Comparison of ENCODE assay signal across 25 cellular contexts in genomic region chr10:99875473-99875872, GRCh38.
"Had no signal": no experiment of that assay in that cellular context is flagged by ENCODE, and none has a peak within 500 bp of the region (broad histone marks: within the 10 kb centered on the region; RNA-seq: fewer than 3 reads in every experiment).

No MANE protein-coding gene starts in this region.

- H3K9me3 ChIP-seq: ascending aorta, esophagus muscularis mucosa, gastrocnemius medialis had no signal

- H3K4me3 ChIP-seq: ascending aorta, dorsolateral prefrontal cortex, esophagus muscularis mucosa, gastrocnemius medialis had no signal

- H3K4me3 Mint-ChIP-seq: activated CD4-positive, alpha-beta memory T cell treated with anti-CD3 and anti-CD28 coated beads for 36 hours; activated CD4-positive, alpha-beta T cell treated with anti-CD3 and anti-CD28 coated beads for 36 hours; activated CD4-positive, alpha-beta T cell treated with anti-CD3 and anti-CD28 coated beads, Interleukin-2, amount 10 ng/mL, durations not matched to agents 24 days and 14 days; activated naive CD4-positive, alpha-beta T cell treated with anti-CD3 and anti-CD28 coated beads, Interleukin-2, amount 10 ng/mL, durations not matched to agents 7 days and 5 days; activated naive CD8-positive, alpha-beta T cell treated with anti-CD3 and anti-CD28 coated beads, Interleukin-2, amount 10 ng/mL, durations not matched to agents 7 days and 5 days; activated T-cell treated with anti-CD3 and anti-CD28 coated beads, Interleukin-2, amount 50 U/mL, for 24 hours; activated T-cell treated with anti-CD3 and anti-CD28 coated beads, Interleukin-2, amount 50 U/mL, for 72 hours; dendritic cell treated with granulocyte-macrophage colony-stimulating factor and Interleukin-4, amounts not matched to agents 40 ng/mL and 50 ng/mL, for 4 days had no signal

- H3K27ac ChIP-seq: ascending aorta, brain microvascular endothelial cell, dorsolateral prefrontal cortex, esophagus muscularis mucosa, foreskin keratinocyte had no signal

- H3K9me3 Mint-ChIP-seq: activated CD4-positive, alpha-beta memory T cell treated with anti-CD3 and anti-CD28 coated beads for 36 hours; activated CD4-positive, alpha-beta T cell treated with anti-CD3 and anti-CD28 coated beads, Interleukin-2, amount 10 ng/mL, durations not matched to agents 24 days and 14 days; activated naive CD4-positive, alpha-beta T cell treated with anti-CD3 and anti-CD28 coated beads, Interleukin-2, amount 10 ng/mL, durations not matched to agents 7 days and 5 days; activated naive CD4-positive, alpha-beta T cell treated with anti-CD3 and anti-CD28 coated beads, Interleukin-2, amount 50 U/mL, for 72 hours; activated naive CD8-positive, alpha-beta T cell treated with anti-CD3 and anti-CD28 coated beads, Interleukin-2, amount 10 ng/mL, durations not matched to agents 7 days and 5 days; activated T-cell treated with anti-CD3 and anti-CD28 coated beads, Interleukin-2, amount 50 U/mL, for 24 hours; activated T-cell treated with anti-CD3 and anti-CD28 coated beads, Interleukin-2, amount 50 U/mL, for 72 hours; dendritic cell treated with granulocyte-macrophage colony-stimulating factor and Interleukin-4, amounts not matched to agents 40 ng/mL and 50 ng/mL, for 4 days had no signal

- H3K27me3 ChIP-seq: ascending aorta, brain microvascular endothelial cell, dorsolateral prefrontal cortex, esophagus muscularis mucosa, foreskin keratinocyte, gastrocnemius medialis had no signal

- H3K4me1 ChIP-seq: ascending aorta, foreskin keratinocyte had no signal

- ATAC-seq: activated CD4-positive, alpha-beta T cell treated with anti-CD3 and anti-CD28 coated beads for 36 hours; activated naive CD4-positive, alpha-beta T cell treated with anti-CD3 and anti-CD28 coated beads, Interleukin-2, amount 50 U/mL, for 72 hours; activated T-cell treated with anti-CD3 and anti-CD28 coated beads, Interleukin-2, amount 50 U/mL, for 72 hours; foreskin keratinocyte; gastrocnemius medialis had no signal

- H3K27ac Mint-ChIP-seq: activated CD4-positive, alpha-beta memory T cell treated with anti-CD3 and anti-CD28 coated beads for 36 hours; activated CD4-positive, alpha-beta T cell treated with anti-CD3 and anti-CD28 coated beads for 36 hours; activated CD4-positive, alpha-beta T cell treated with anti-CD3 and anti-CD28 coated beads, Interleukin-2, amount 10 ng/mL, durations not matched to agents 24 days and 14 days; activated naive CD4-positive, alpha-beta T cell treated with anti-CD3 and anti-CD28 coated beads, Interleukin-2, amount 10 ng/mL, durations not matched to agents 7 days and 5 days; activated naive CD4-positive, alpha-beta T cell treated with anti-CD3 and anti-CD28 coated beads, Interleukin-2, amount 50 U/mL, for 72 hours; activated naive CD8-positive, alpha-beta T cell treated with anti-CD3 and anti-CD28 coated beads, Interleukin-2, amount 10 ng/mL, durations not matched to agents 7 days and 5 days; activated T-cell treated with anti-CD3 and anti-CD28 coated beads, Interleukin-2, amount 50 U/mL, for 24 hours; activated T-cell treated with anti-CD3 and anti-CD28 coated beads, Interleukin-2, amount 50 U/mL, for 72 hours; dendritic cell treated with granulocyte-macrophage colony-stimulating factor and Interleukin-4, amounts not matched to agents 40 ng/mL and 50 ng/mL, for 4 days had no signal

- DNase-seq: activated CD4-positive, alpha-beta memory T cell treated with anti-CD3 and anti-CD28 coated beads for 36 hours; activated CD4-positive, alpha-beta T cell treated with anti-CD3 and anti-CD28 coated beads for 36 hours; activated CD4-positive, alpha-beta T cell treated with anti-CD3 and anti-CD28 coated beads, Interleukin-2, amount 10 ng/mL, durations not matched to agents 24 days and 14 days; activated CD4-positive, CD25-positive, alpha-beta regulatory T cell; activated CD4-positive, CD25-positive, alpha-beta regulatory T cell treated with anti-CD3 and anti-CD28 coated beads, Interleukin-2, amount 50 U/mL, for 72 hours; activated CD8-positive, alpha-beta memory T cell treated with anti-CD3 and anti-CD28 coated beads, Interleukin-2, amount 50 U/mL, for 48 hours; activated gamma-delta T cell; activated naive CD4-positive, alpha-beta T cell; activated naive CD4-positive, alpha-beta T cell treated with anti-CD3 and anti-CD28 coated beads, Interleukin-2, amount 10 ng/mL, durations not matched to agents 7 days and 5 days; activated naive CD8-positive, alpha-beta T cell treated with anti-CD3 and anti-CD28 coated beads, Interleukin-2, amount 10 ng/mL, durations not matched to agents 7 days and 5 days; activated T-cell treated with anti-CD3 and anti-CD28 coated beads for 4 hours; activated T-cell treated with anti-CD3 and anti-CD28 coated beads, Interleukin-2, amount 50 U/mL, for 24 hours; activated T-cell treated with anti-CD3 and anti-CD28 coated beads, Interleukin-2, amount 50 U/mL, for 72 hours; brain microvascular endothelial cell; caudate nucleus; dorsolateral prefrontal cortex; effector memory CD4-positive, alpha-beta T cell; erythroblast; foreskin keratinocyte; gastrocnemius medialis; T-helper 2 cell had no signal
